ENCODE assay signal across 1 cellular context in genomic region chr1:203364013-203364730, GRCh38.
A peak's percentile ranks its signal among the peaks of the same experiment; 100 is the strongest.
TF ChIP-seq lines count a peak whose summit lies in the region.

No MANE protein-coding gene starts in this region.

TF ChIP-seq in K562, 482 proteins besides CTCF, POLR2A, EP300 and RAD21 (continued from another document):
- TF ChIP-seq, protein P1, sequence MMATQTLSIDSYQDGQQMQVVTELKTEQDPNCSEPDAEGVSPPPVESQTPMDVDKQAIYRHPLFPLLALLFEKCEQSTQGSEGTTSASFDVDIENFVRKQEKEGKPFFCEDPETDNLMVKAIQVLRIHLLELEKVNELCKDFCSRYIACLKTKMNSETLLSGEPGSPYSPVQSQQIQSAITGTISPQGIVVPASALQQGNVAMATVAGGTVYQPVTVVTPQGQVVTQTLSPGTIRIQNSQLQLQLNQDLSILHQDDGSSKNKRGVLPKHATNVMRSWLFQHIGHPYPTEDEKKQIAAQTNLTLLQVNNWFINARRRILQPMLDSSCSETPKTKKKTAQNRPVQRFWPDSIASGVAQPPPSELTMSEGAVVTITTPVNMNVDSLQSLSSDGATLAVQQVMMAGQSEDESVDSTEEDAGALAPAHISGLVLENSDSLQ (IDR thresholded peaks at IDR 0.05) = peak; percentile 44; the same call in 1 of the 2 replicates
- TF ChIP-seq EHMT2 (IDR thresholded peaks at IDR 0.05) (no peak), MCM3 (IDR thresholded peaks at IDR 0.05) (no peak), POLR2AphosphoS5 (IDR thresholded peaks at IDR 0.05; ENCODE audit: control insufficient read depth, insufficient read depth, low read depth, low read length) (no peak), ZNF282 (CRISPR knock-in tag; IDR thresholded peaks at IDR 0.05) (no peak), SMAD4 (CRISPR knock-in tag; conservative IDR thresholded peaks at IDR 0.05) (peak; percentile 88), KDM4B (IDR thresholded peaks at IDR 0.05; ENCODE audit: borderline replicate concordance in 2 of 2, low read depth in 1 of 2) (no peak), CREB3L1 (IDR thresholded peaks at IDR 0.05; ENCODE audit: borderline replicate concordance, low read depth) (peak; percentile 54; the same call in 1 of the 2 replicates), PBX2 (CRISPR knock-in tag; IDR thresholded peaks at IDR 0.05; ENCODE audit: low read depth) (no peak), PBX2 (tag; conservative IDR thresholded peaks at IDR 0.05; ENCODE audit: low read depth) (0 out of 2 replicates have a peak, but pooled peaks have one; percentile 8), ELK1 (CRISPR knock-in tag; IDR thresholded peaks at IDR 0.05) (no peak), C11orf30 (IDR thresholded peaks at IDR 0.05; ENCODE audit: low read depth) (no peak), POLR2H (tag; IDR thresholded peaks at IDR 0.05; ENCODE audit: low read depth) (no peak), NONO (IDR thresholded peaks at IDR 0.05; ENCODE audit: low read depth in 2 of 2, low read length in 1 of 2) (no peak), JUND (IDR thresholded peaks at IDR 0.05; ENCODE audit: borderline replicate concordance, low read depth, low read length) (no peak), JUND (tag; IDR thresholded peaks at IDR 0.05; ENCODE audit: borderline replicate concordance, low read depth, low read length) (peak; percentile 21; the same call in 1 of the 3 replicates), PPARD (CRISPR knock-in tag; IDR thresholded peaks at IDR 0.05) (no peak), RCOR1 (IDR thresholded peaks at IDR 0.05; ENCODE audit: borderline replicate concordance in 1 of 2, low read depth in 2 of 2, low read length in 2 of 2) (no peak), ETV1 (tag; conservative IDR thresholded peaks at IDR 0.05; ENCODE audit: low read depth) (peak; percentile 50; the same call in 1 of the 2 replicates), DMBX1 (CRISPR knock-in tag; IDR thresholded peaks at IDR 0.05; ENCODE audit: borderline replicate concordance) (no peak), HMGN3 (IDR thresholded peaks at IDR 0.05; ENCODE audit: borderline replicate concordance, extremely low read depth, insufficient read length, low read depth, low read length) (no peak), ZNF717 (CRISPR knock-in tag; IDR thresholded peaks at IDR 0.05) (no peak), EWSR1 (IDR thresholded peaks at IDR 0.05; ENCODE audit: borderline replicate concordance, low read depth, partially characterized antibody) (no peak), E2F6 (IDR thresholded peaks at IDR 0.05; ENCODE audit: borderline replicate concordance in 1 of 2, extremely low read depth in 1 of 2, insufficient read depth in 1 of 2, insufficient read length in 1 of 2, low read depth in 1 of 2, low read length in 1 of 2, poor library complexity in 1 of 2, severe bottlenecking in 1 of 2) (peak; percentile 74 to 87), RAD51 (IDR thresholded peaks at IDR 0.05; ENCODE audit: borderline replicate concordance, low read depth) (peak; percentile 50; the same call in 1 of the 2 replicates)
- TF ChIP-seq, protein P2, sequence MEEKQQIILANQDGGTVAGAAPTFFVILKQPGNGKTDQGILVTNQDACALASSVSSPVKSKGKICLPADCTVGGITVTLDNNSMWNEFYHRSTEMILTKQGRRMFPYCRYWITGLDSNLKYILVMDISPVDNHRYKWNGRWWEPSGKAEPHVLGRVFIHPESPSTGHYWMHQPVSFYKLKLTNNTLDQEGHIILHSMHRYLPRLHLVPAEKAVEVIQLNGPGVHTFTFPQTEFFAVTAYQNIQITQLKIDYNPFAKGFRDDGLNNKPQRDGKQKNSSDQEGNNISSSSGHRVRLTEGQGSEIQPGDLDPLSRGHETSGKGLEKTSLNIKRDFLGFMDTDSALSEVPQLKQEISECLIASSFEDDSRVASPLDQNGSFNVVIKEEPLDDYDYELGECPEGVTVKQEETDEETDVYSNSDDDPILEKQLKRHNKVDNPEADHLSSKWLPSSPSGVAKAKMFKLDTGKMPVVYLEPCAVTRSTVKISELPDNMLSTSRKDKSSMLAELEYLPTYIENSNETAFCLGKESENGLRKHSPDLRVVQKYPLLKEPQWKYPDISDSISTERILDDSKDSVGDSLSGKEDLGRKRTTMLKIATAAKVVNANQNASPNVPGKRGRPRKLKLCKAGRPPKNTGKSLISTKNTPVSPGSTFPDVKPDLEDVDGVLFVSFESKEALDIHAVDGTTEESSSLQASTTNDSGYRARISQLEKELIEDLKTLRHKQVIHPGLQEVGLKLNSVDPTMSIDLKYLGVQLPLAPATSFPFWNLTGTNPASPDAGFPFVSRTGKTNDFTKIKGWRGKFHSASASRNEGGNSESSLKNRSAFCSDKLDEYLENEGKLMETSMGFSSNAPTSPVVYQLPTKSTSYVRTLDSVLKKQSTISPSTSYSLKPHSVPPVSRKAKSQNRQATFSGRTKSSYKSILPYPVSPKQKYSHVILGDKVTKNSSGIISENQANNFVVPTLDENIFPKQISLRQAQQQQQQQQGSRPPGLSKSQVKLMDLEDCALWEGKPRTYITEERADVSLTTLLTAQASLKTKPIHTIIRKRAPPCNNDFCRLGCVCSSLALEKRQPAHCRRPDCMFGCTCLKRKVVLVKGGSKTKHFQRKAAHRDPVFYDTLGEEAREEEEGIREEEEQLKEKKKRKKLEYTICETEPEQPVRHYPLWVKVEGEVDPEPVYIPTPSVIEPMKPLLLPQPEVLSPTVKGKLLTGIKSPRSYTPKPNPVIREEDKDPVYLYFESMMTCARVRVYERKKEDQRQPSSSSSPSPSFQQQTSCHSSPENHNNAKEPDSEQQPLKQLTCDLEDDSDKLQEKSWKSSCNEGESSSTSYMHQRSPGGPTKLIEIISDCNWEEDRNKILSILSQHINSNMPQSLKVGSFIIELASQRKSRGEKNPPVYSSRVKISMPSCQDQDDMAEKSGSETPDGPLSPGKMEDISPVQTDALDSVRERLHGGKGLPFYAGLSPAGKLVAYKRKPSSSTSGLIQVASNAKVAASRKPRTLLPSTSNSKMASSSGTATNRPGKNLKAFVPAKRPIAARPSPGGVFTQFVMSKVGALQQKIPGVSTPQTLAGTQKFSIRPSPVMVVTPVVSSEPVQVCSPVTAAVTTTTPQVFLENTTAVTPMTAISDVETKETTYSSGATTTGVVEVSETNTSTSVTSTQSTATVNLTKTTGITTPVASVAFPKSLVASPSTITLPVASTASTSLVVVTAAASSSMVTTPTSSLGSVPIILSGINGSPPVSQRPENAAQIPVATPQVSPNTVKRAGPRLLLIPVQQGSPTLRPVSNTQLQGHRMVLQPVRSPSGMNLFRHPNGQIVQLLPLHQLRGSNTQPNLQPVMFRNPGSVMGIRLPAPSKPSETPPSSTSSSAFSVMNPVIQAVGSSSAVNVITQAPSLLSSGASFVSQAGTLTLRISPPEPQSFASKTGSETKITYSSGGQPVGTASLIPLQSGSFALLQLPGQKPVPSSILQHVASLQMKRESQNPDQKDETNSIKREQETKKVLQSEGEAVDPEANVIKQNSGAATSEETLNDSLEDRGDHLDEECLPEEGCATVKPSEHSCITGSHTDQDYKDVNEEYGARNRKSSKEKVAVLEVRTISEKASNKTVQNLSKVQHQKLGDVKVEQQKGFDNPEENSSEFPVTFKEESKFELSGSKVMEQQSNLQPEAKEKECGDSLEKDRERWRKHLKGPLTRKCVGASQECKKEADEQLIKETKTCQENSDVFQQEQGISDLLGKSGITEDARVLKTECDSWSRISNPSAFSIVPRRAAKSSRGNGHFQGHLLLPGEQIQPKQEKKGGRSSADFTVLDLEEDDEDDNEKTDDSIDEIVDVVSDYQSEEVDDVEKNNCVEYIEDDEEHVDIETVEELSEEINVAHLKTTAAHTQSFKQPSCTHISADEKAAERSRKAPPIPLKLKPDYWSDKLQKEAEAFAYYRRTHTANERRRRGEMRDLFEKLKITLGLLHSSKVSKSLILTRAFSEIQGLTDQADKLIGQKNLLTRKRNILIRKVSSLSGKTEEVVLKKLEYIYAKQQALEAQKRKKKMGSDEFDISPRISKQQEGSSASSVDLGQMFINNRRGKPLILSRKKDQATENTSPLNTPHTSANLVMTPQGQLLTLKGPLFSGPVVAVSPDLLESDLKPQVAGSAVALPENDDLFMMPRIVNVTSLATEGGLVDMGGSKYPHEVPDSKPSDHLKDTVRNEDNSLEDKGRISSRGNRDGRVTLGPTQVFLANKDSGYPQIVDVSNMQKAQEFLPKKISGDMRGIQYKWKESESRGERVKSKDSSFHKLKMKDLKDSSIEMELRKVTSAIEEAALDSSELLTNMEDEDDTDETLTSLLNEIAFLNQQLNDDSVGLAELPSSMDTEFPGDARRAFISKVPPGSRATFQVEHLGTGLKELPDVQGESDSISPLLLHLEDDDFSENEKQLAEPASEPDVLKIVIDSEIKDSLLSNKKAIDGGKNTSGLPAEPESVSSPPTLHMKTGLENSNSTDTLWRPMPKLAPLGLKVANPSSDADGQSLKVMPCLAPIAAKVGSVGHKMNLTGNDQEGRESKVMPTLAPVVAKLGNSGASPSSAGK (IDR thresholded peaks at IDR 0.05) = peak; percentile 89
- TF ChIP-seq, protein P3, sequence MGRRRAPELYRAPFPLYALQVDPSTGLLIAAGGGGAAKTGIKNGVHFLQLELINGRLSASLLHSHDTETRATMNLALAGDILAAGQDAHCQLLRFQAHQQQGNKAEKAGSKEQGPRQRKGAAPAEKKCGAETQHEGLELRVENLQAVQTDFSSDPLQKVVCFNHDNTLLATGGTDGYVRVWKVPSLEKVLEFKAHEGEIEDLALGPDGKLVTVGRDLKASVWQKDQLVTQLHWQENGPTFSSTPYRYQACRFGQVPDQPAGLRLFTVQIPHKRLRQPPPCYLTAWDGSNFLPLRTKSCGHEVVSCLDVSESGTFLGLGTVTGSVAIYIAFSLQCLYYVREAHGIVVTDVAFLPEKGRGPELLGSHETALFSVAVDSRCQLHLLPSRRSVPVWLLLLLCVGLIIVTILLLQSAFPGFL (CRISPR knock-in tag; IDR thresholded peaks at IDR 0.05) = no peak
